Comparison of ENCODE assay signal across 22 cellular contexts in genomic region chr1:228927947-228928898, GRCh38.
DNase-seq lines count a peak whose midpoint lies in the region; ATAC-seq lines count a peak whose summit lies in the region.
"Had no signal": no experiment of that assay in that cellular context is flagged by ENCODE, and none has a peak within 500 bp of the region (broad histone marks: within the 10 kb centered on the region; RNA-seq: fewer than 3 reads in every experiment).

No MANE protein-coding gene starts in this region.

- H3K36me3 Mint-ChIP-seq in stimulated activated effector memory CD8-positive, alpha-beta T cell treated with anti-CD3 and anti-CD28 coated beads, Interleukin-12 subunit alpha, Interleukin-12 subunit beta, amount 100 ng/mL, for 72 hours, result no peaks in the 10 kb centered on the region
- H3K36me3 Mint-ChIP-seq: CD4-positive, alpha-beta memory T cell had no signal

- no peaks in the 10 kb centered on the region for H3K9me3 ChIP-seq in effector memory CD4-positive, alpha-beta T cell (ENCODE audit: control insufficient read depth, low read length)
- H3K9me3 ChIP-seq: gastrocnemius medialis, thyroid gland had no signal

- H3K4me1 ChIP-seq in effector memory CD4-positive, alpha-beta T cell (ENCODE audit: control insufficient read depth, insufficient read depth, low read length, poor library complexity, severe bottlenecking), result no peaks in the 10 kb centered on the region
- H3K4me1 ChIP-seq: A549, thyroid gland had no signal

- peaks cover 3% of the 10 kb centered on the region for H3K9me3 Mint-ChIP-seq in stimulated activated effector memory CD8-positive, alpha-beta T cell treated with anti-CD3 and anti-CD28 coated beads, Interleukin-12 subunit alpha, Interleukin-12 subunit beta, amount 100 ng/mL, for 72 hours

- H3K27me3 ChIP-seq in effector memory CD4-positive, alpha-beta T cell (replicated peaks; ENCODE audit: control insufficient read depth, insufficient read depth, low read length, poor library complexity, severe bottlenecking), result no peaks in the 10 kb centered on the region
- H3K27me3 ChIP-seq: gastrocnemius medialis, thyroid gland had no signal

- H3K4me3 ChIP-seq in effector memory CD4-positive, alpha-beta T cell (ENCODE audit: insufficient read depth, low read depth, low read length, poor library complexity, severe bottlenecking), result no peak overlapping the region
- H3K4me3 ChIP-seq: A549, gastrocnemius medialis, GM23338, thyroid gland had no signal

- H3K36me3 ChIP-seq in effector memory CD4-positive, alpha-beta T cell (ENCODE audit: control insufficient read depth, insufficient read depth, low read length), result no peaks in the 10 kb centered on the region
- H3K36me3 ChIP-seq: gastrocnemius medialis, thyroid gland had no signal

- peaks cover 16% of the 10 kb centered on the region for H3K4me1 Mint-ChIP-seq in stimulated activated effector memory CD8-positive, alpha-beta T cell treated with anti-CD3 and anti-CD28 coated beads, Interleukin-12 subunit alpha, Interleukin-12 subunit beta, amount 100 ng/mL, for 72 hours
- H3K4me1 Mint-ChIP-seq: neural crest cell had no signal

- no peak overlapping the region for H3K27ac ChIP-seq in effector memory CD4-positive, alpha-beta T cell (ENCODE audit: insufficient read depth, low read length, poor library complexity, severe bottlenecking)
- H3K27ac ChIP-seq: A549, gastrocnemius medialis, HL-60, thyroid gland had no signal

- peak; percentile 63 for ATAC-seq in HG03108 (IDR thresholded peaks at IDR 0.05; ENCODE audit: unreplicated experiment)
- ATAC-seq in stimulated activated effector memory CD8-positive, alpha-beta T cell treated with anti-CD3 and anti-CD28 coated beads, Interleukin-12 subunit alpha, Interleukin-12 subunit beta, amount 100 ng/mL, for 72 hours, result peak; percentile 93
- ATAC-seq: A549, gastrocnemius medialis, GM23338 had no signal

- H3K4me3 Mint-ChIP-seq in stimulated activated effector memory CD8-positive, alpha-beta T cell treated with anti-CD3 and anti-CD28 coated beads, Interleukin-12 subunit alpha, Interleukin-12 subunit beta, amount 100 ng/mL, for 72 hours, result no peak overlapping the region
- H3K4me3 Mint-ChIP-seq: CD4-positive, alpha-beta memory T cell; GM23338; neural crest cell had no signal

- H3K27ac Mint-ChIP-seq in stimulated activated effector memory CD8-positive, alpha-beta T cell treated with anti-CD3 and anti-CD28 coated beads, Interleukin-12 subunit alpha, Interleukin-12 subunit beta, amount 100 ng/mL, for 72 hours, result no peak overlapping the region
- H3K27ac Mint-ChIP-seq: CD4-positive, alpha-beta memory T cell; GM23338 had no signal

- DNase-seq in activated CD8-positive, alpha-beta memory T cell treated with anti-CD3 and anti-CD28 coated beads for 24 hours, result peak; percentile 28
- DNase-seq in activated CD8-positive, alpha-beta memory T cell treated with anti-CD3 and anti-CD28 coated beads, Interleukin-2, amount 50 U/mL, for 4 hours, result no peak
- DNase-seq in amniotic epithelial cell (ENCODE audit: low read depth) (peak; percentile 30), NCI-H82 (lab: John Stamatoyannopoulos, UW) (no peak), NAMALWA (ENCODE audit: low spot score) (no peak)
- peak in 1 of 2 donors; percentile 63 for DNase-seq in stimulated activated effector memory CD8-positive, alpha-beta T cell treated with anti-CD3 and anti-CD28 coated beads, Interleukin-12 subunit alpha, Interleukin-12 subunit beta, amount 100 ng/mL, for 72 hours (ENCODE audit: low spot score in 2 of 2)
- no peak for DNase-seq in effector memory CD4-positive, alpha-beta T cell
- DNase-seq: caudate nucleus; CD4-positive, alpha-beta memory T cell; EL; gastrocnemius medialis; KG1; NCI-H187 treated with DMSO at 0.1 percent for 48 hours; NCI-H774; RPMI8226; stimulated activated CD4-positive, alpha-beta T cell treated with anti-CD3 and anti-CD28 coated beads, Interleukin-2, amount 100 ng/mL, for 24 hours; thyroid gland had no signal

Comparison
In these comparisons a context has a peak if more than half of its experiments do, and no peak if none do; other contexts are left out.
1. DNase-seq: peak in activated CD8-positive, alpha-beta memory T cell treated with anti-CD3 and anti-CD28 coated beads for 24 hours (single experiment) and amniotic epithelial cell (single experiment); none in activated CD8-positive, alpha-beta memory T cell treated with anti-CD3 and anti-CD28 coated beads, Interleukin-2, amount 50 U/mL, for 4 hours (single experiment), effector memory CD4-positive, alpha-beta T cell (0 of 3), NCI-H82 (single experiment) and NAMALWA (single experiment).